In genomic region chr1:150051089-150051373, GRCh38 we compare ENCODE assay signal across 6 cellular contexts.
"Had no signal": no experiment of that assay in that cellular context is flagged by ENCODE, and none has a peak within 500 bp of the region (broad histone marks: within the 10 kb centered on the region; RNA-seq: fewer than 3 reads in every experiment).

No MANE protein-coding gene starts in this region.

- H3K27ac ChIP-seq: SJSA1, SK-N-MC had no signal

- H3K36me3 ChIP-seq: SJSA1 had no signal

- H3K27me3 ChIP-seq: SJSA1 had no signal

- DNase-seq: NCI-H1048, NCI-H1436 treated with DMSO at 0.1 percent for 48 hours, Right ventricle myocardium superior, SIG-M5 had no signal

- H3K4me1 ChIP-seq: SJSA1 had no signal

- H3K4me3 ChIP-seq: SJSA1, SK-N-MC had no signal

- H3K9me3 ChIP-seq: SJSA1 had no signal
